In the genomic region with DNA sequence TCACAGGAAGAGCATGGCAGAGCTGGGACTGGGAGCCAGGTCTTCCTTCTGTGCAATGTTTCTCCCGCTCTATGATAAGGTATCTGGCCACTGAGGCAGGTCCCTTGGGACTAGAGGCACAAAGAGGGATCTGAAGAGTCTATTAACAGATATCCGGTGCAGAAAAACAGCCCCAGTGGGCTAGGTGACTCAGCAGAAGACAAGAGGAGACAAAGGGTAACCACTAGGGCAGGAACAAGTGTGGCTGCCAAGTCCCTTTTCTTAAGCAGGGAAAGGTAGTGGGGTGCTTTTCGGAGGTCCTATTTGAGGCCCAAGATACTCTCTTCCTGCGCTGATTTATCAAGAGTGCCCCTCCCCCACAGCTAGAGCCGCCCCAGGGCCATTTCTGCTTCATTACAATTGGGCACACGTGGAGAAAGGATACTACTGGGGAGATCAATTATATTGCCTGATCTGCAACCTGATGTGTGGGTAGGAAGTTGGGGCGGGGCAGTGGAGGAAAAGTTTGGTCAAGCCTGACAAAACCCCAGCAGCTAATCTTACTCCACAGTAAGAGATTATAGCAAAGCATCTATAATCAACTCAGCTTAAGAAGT, we compare ENCODE assay signal across 11 cellular contexts.
DNase-seq lines count a peak whose midpoint lies in the region; ATAC-seq lines count a peak whose summit lies in the region.
"Had no signal": no experiment of that assay in that cellular context is flagged by ENCODE, and none has a peak within 500 bp of the region (broad histone marks: within the 10 kb centered on the region; RNA-seq: fewer than 3 reads in every experiment).

A gene with protein sequence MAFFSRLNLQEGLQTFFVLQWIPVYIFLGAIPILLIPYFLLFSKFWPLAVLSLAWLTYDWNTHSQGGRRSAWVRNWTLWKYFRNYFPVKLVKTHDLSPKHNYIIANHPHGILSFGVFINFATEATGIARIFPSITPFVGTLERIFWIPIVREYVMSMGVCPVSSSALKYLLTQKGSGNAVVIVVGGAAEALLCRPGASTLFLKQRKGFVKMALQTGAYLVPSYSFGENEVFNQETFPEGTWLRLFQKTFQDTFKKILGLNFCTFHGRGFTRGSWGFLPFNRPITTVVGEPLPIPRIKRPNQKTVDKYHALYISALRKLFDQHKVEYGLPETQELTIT (plus strand): TSS at position 546 of the 596 bp plus-strand sequence. CDS start 100 bp downstream, outside the sequence.

- DNase-seq in DMS153 (lab: John Stamatoyannopoulos, UW) = peak; percentile 79
- DNase-seq in NCI-H345 (lab: John Stamatoyannopoulos, UW) = peak; percentile 43
- no peak for DNase-seq in GM03348 (ENCODE audit: low spot score)
- DNase-seq in germinal center (ENCODE audit: low spot score) = no peak
- no peak for DNase-seq in cerebellar nuclear complex (lab: John Stamatoyannopoulos, UW)
- DNase-seq: activated CD4-positive, alpha-beta T cell treated with anti-CD3 and anti-CD28 coated beads for 36 hours; islet precursor cell; upper lobe of left lung had no signal

- ATAC-seq in GM19043 (IDR thresholded peaks at IDR 0.05; ENCODE audit: low read depth, unreplicated experiment) = peak; percentile 72
- peak; percentile 70 for ATAC-seq in HG02938 (IDR thresholded peaks at IDR 0.05; ENCODE audit: unreplicated experiment)
- no peak for ATAC-seq in HG03045 (IDR thresholded peaks at IDR 0.05; ENCODE audit: unreplicated experiment)
- ATAC-seq: activated CD4-positive, alpha-beta T cell treated with anti-CD3 and anti-CD28 coated beads for 36 hours had no signal

Comparison
In these comparisons a context has a peak if more than half of its experiments do, and no peak if none do; other contexts are left out.
1. DNase-seq: peak in DMS153 (single experiment) and NCI-H345 (single experiment); none in GM03348 (single experiment), germinal center (single experiment) and cerebellar nuclear complex (0 of 2).